1 cellular context compared by ENCODE assay signal in genomic region chr2:54471221-54471711, GRCh38.
TF ChIP-seq lines count a peak whose summit lies in the region.

No MANE protein-coding gene starts in this region.

TF ChIP-seq in GM12878, 131 proteins besides CTCF, POLR2A, EP300 and RAD21 (continued from another document):
- TF ChIP-seq RUNX3 (IDR thresholded peaks at IDR 0.05; ENCODE audit: low read length) = peak; percentile 44; the same call in 1 of the 2 replicates
- TF ChIP-seq FOXM1 (IDR thresholded peaks at IDR 0.05; ENCODE audit: low read depth, low read length) = peak; percentile 33; the same call in 1 of the 2 replicates
- peak; percentile 86 for TF ChIP-seq SPI1 (IDR thresholded peaks at IDR 0.05; ENCODE audit: borderline replicate concordance, insufficient read depth, low read depth, low read length)
- peak; percentile 49; the same call in 1 of the 2 replicates for TF ChIP-seq IKZF1 (conservative IDR thresholded peaks at IDR 0.05)
- TF ChIP-seq BACH1 (IDR thresholded peaks at IDR 0.05; ENCODE audit: borderline replicate concordance) = no peak
- TF ChIP-seq IRF4 (IDR thresholded peaks at IDR 0.05; ENCODE audit: low read depth, low read length) = 0 out of 2 replicates have a peak, but pooled peaks have one; percentile 19
- no peak for TF ChIP-seq MYC (IDR thresholded peaks at IDR 0.05; ENCODE audit: insufficient read depth, insufficient read length, insufficient replicate concordance, low read length, severe bottlenecking)
- peak; percentile 13 to 31; a peak in 2 of 4 replicates for TF ChIP-seq IKZF2 (IDR thresholded peaks at IDR 0.05)
- TF ChIP-seq NR2F1 (conservative IDR thresholded peaks at IDR 0.05) = 0 out of 2 replicates have a peak, but pooled peaks have one; percentile 34
- peak; percentile 57 for TF ChIP-seq BCL11A (IDR thresholded peaks at IDR 0.05; ENCODE audit: low read depth, low read length)
- TF ChIP-seq RELA (IDR thresholded peaks at IDR 0.05; ENCODE audit: borderline replicate concordance, partially characterized antibody) = no peak
- 0 out of 2 replicates have a peak, but pooled peaks have one; percentile 26 for TF ChIP-seq NBN (IDR thresholded peaks at IDR 0.05)
- no peak for TF ChIP-seq CEBPB (IDR thresholded peaks at IDR 0.05; ENCODE audit: borderline replicate concordance in 1 of 2, low read depth in 2 of 2, low read length in 2 of 2)
- no peak for TF ChIP-seq ATF3 (IDR thresholded peaks at IDR 0.05; ENCODE audit: borderline replicate concordance, extremely low read depth, low read depth, low read length)
